ENCODE assay signal across 1 cellular context in the genomic region with DNA sequence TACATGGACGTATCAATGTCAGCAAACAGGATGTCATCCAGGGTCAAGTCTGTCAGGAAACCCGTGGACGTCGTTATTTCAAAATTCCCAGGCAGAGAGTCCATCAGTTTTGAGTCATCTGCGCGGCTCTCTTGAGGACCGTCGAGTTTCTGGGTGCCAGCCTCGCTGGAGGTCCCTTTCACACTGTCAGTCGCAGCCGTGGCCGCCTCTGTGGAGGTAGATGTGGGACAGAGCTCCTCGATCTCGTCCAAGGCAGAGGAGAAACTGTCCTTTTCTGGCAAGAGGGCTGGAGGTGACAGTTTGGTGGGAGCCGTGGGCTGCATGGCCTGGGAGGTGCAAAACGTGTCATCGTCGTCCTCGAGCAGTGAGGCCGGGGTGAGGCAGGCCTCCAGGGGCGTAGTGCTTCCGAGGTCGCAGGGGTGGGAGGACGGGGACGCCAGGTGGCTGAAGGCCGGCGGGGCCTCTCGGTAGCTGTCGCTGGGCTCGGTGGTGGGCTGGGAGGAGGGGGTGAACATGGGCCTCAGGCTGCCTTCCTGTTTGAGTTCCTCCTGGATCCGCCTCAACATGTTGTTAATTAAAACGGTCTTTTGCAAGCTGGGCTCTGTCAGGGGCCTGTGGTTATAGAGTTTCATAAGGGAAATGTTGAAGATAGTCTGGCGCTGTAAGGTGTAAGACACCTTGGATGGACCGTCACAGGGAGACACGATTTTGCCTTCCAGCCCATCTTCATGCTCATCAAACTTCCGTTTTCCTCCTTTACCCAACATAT.
TF ChIP-seq lines count a peak whose summit lies in the region.

No MANE protein-coding gene starts in this region.

TF ChIP-seq in HepG2, 621 proteins besides CTCF, POLR2A, EP300 and RAD21 (continued from another document):
- TF ChIP-seq ZHX2 (IDR thresholded peaks at IDR 0.05; ENCODE audit: low read depth), result no peak
- no peak for TF ChIP-seq ZHX2 (CRISPR knock-in tag; IDR thresholded peaks at IDR 0.05; ENCODE audit: borderline replicate concordance)
- TF ChIP-seq RERE (CRISPR knock-in tag; IDR thresholded peaks at IDR 0.05; ENCODE audit: low read depth), result no peak
